In the genomic region with DNA sequence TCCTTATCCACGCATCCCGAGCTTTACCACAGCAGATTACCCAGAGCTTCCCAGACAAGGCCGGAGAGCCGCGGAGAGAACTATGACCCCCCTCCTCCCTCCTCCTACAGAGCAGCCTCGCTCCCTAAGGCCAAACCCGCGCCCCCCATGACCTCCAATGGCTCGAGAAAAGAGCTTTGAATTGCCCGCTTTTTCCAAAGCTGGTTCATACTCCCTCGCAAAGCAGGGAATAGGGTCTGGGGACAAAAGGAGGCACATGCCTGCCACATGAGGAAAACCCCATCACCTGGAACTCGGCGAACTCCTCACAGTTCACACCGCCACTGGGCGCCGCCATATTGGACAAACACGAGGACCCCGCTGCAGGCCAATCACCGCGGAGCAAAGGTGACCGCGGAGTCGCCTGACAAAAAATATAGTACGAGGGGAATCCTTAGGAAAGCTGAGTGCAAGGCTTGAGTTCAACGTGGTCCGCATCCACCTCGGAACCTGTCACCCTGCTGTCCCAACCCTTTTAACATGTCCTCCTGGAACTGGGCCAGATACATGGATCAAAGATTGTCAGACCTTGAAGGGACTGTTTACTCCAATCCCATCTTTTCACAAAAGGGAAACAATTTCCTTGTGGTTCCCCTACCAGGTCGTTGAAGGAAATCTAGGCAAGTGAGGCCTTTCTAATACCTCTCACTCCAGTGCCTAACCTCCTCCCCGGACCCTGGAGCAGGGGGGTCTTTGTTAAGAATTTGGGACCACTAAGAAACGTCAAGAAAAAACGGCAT, we compare ENCODE assay signal across 8 cellular contexts. TPM values are rescaled to one million over a fixed set of nuclear protein-coding genes. Genes with fewer than 3 reads are reported as not detected.
A peak's percentile ranks its signal among the peaks of the same experiment; 100 is the strongest.
DNase-seq lines count a peak whose midpoint lies in the region; ATAC-seq, FAIRE-seq and TF ChIP-seq lines count a peak whose summit lies in the region.

Gene MIX23, minus strand, starts transcription at position 344 of the 779 bp plus-strand sequence. Its CDS starts 7 bp downstream, at position 337.

- H3K27me3 ChIP-seq in WERI-Rb-1 (ENCODE audit: insufficient read depth, low read depth, severe bottlenecking) (no peaks in the 10 kb centered on the region), breast epithelium (no peaks in the 10 kb centered on the region), iPS-20b (ENCODE audit: insufficient read depth, low read length) (no peaks in the 10 kb centered on the region)

- peak; percentile 91 for FAIRE-seq in GM18507 (lab: Jason Lieb, UNC)

- peak; percentile 43 for ATAC-seq in HG03108 (IDR thresholded peaks at IDR 0.05; ENCODE audit: unreplicated experiment)
- ATAC-seq in HG03135 (IDR thresholded peaks at IDR 0.05; ENCODE audit: unreplicated experiment), result no peak

- intact Hi-C loops in breast epithelium (cut with DNase I; ENCODE audit: low total_unique reads), result no loop called here

- H3K4me3 ChIP-seq in WERI-Rb-1 (ENCODE audit: low read depth, low read length), result peak within 1 kb of the TSS; percentile 71
- peak within 1 kb of the TSS; percentile 75 to 88 (median 87) for H3K4me3 ChIP-seq in breast epithelium
- H3K4me3 ChIP-seq in iPS-20b (ENCODE audit: low read length), result peak within 1 kb of the TSS; percentile 96
- H3K4me3 ChIP-seq in skin epidermis, result peak within 1 kb of the TSS; percentile 45 to 86 (median 73)

- TF ChIP-seq CTCF in WERI-Rb-1 (IDR thresholded peaks at IDR 0.05; ENCODE audit: low read depth, low read length), result no peak
- TF ChIP-seq CTCF in breast epithelium (IDR thresholded peaks at IDR 0.05), result no peak

- H3K36me3 ChIP-seq in WERI-Rb-1 (no peaks in the 10 kb centered on the region; the same call in 1 of the 2 replicates), breast epithelium (no peaks in the 10 kb centered on the region), iPS-20b (ENCODE audit: insufficient read depth, low read depth, low read length) (peaks cover 15% of the 10 kb centered on the region)

- no peaks in the 10 kb centered on the region for H3K9me3 ChIP-seq in WERI-Rb-1 (ENCODE audit: severe bottlenecking)
- no peaks in the 10 kb centered on the region for H3K9me3 ChIP-seq in breast epithelium
- H3K9me3 ChIP-seq in iPS-20b (ENCODE audit: insufficient read depth, low read depth, low read length), result no peaks in the 10 kb centered on the region

- H3K27ac ChIP-seq in WERI-Rb-1 (peak within 1 kb of the TSS; percentile 84), breast epithelium (peak within 1 kb of the TSS; percentile 89 to 93), iPS-20b (ENCODE audit: low read length) (peak within 1 kb of the TSS; percentile 15), skin epidermis (peak within 1 kb of the TSS; percentile 16 to 90 (median 84))

- TF ChIP-seq POLR2A in breast epithelium (IDR thresholded peaks at IDR 0.05), result no peak

- H3K4me1 ChIP-seq in breast epithelium, result no peaks in the 10 kb centered on the region
- H3K4me1 ChIP-seq in iPS-20b (ENCODE audit: insufficient read depth, low read length), result peaks cover 5% of the 10 kb centered on the region; the same call in 1 of the 2 replicates

- peak; percentile 65 for DNase-seq in GM18507 (ENCODE audit: extremely low spot score, insufficient read length, low read depth)
- peak; percentile 74 for DNase-seq in NCI-H2227 treated with DMSO at 0.1 percent for 48 hours (lab: John Stamatoyannopoulos, UW)
- peak; percentile 94 for DNase-seq in WERI-Rb-1
- peak; percentile 78 to 85 for DNase-seq in breast epithelium (ENCODE audit: low spot score in 2 of 2)

- peak within 1 kb of the TSS; percentile 95 for H3K9ac ChIP-seq in iPS-20b (ENCODE audit: low read depth, low read length)

RNA-seq across cellular contexts. Expression of gene MIX23, which starts in this region (rescaled TPM):
- 10 to 100 TPM; 10.8 to 20.3 (median 15.0) TPM for total RNA-seq in breast epithelium

Comparison
In these comparisons a context has a peak if more than half of its experiments do, and no peak if none do; other contexts are left out.
1. H3K27ac ChIP-seq: peak in every context shown above with its lines; median percentile 91 in breast epithelium; 84 in WERI-Rb-1; 84 in skin epidermis; 15 in iPS-20b.